14 cellular contexts compared by ENCODE assay signal in the genomic region with DNA sequence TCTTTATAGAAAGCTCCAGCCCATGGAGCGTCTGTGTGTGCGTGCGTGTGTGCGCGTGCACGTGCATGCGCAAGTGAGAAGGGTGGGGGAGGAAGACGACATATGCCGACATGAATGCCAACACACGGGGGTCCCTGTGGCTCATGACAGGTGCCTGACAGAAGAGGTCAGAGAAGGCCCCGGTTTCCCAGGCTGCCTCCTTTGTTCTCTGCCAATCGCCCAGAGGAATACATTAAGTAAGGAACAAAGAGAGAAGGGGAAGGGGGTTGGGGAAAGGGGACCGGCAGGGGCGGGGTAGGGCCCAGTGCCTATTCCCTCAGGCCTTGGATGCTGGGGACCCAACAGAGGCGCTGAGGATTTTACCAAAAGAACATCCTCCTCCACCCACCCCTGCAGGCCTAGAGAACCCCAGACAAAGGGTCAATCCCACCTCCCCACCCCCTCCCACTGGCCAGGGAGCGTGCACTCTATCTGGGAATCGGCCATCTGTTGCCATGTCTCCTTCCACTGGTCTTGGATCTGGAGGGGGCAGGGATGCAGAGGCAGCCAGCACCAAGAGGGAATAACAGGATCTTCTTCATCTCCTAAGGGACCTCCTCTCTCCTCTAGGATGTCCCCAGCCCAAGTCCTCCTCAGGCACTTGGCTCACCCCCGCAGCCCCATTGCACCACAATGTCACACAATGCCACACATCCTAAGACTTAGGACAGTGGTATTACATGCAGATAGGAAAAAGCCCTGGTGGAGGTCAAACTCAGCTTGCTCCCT. TPM values are rescaled to one million over a fixed set of nuclear protein-coding genes. Genes with fewer than 3 reads are reported as not detected.
DNase-seq lines count a peak whose midpoint lies in the region; ATAC-seq and TF ChIP-seq lines count a peak whose summit lies in the region.
"Had no signal": no experiment of that assay in that cellular context is flagged by ENCODE, and none has a peak within 500 bp of the region (broad histone marks: within the 10 kb centered on the region; RNA-seq: fewer than 3 reads in every experiment).

No MANE protein-coding gene starts in this region.

- H3K4me1 ChIP-seq in CD8-positive, alpha-beta memory T cell (ENCODE audit: insufficient read depth, low read length), result peaks cover 14% of the 10 kb centered on the region

- H3K36me3 ChIP-seq in CD8-positive, alpha-beta memory T cell (ENCODE audit: insufficient read depth, low read length), result no peaks in the 10 kb centered on the region

- no peaks in the 10 kb centered on the region for H3K9me3 Mint-ChIP-seq in CD8-positive, alpha-beta memory T cell
- no peaks in the 10 kb centered on the region for H3K9me3 Mint-ChIP-seq in IgD-negative memory B cell
- H3K9me3 Mint-ChIP-seq in effector memory CD8-positive, alpha-beta T cell, result no peaks in the 10 kb centered on the region
- no peaks in the 10 kb centered on the region for H3K9me3 Mint-ChIP-seq in neural crest cell
- H3K9me3 Mint-ChIP-seq: activated T-cell treated with anti-CD3 and anti-CD28 coated beads, Interleukin-2, amount 50 U/mL, for 72 hours had no signal

- H3K4me3 Mint-ChIP-seq in CD8-positive, alpha-beta memory T cell, result no peak overlapping the region
- H3K4me3 Mint-ChIP-seq in IgD-negative memory B cell, result peak overlapping the region in 1 of 4 donors; percentile 65
- no peak overlapping the region for H3K4me3 Mint-ChIP-seq in effector memory CD8-positive, alpha-beta T cell
- peak overlapping the region; percentile 84 for H3K4me3 Mint-ChIP-seq in neural crest cell
- H3K4me3 Mint-ChIP-seq: activated T-cell treated with anti-CD3 and anti-CD28 coated beads, Interleukin-2, amount 50 U/mL, for 72 hours had no signal

- CTCF ChIA-PET in CD8-positive, alpha-beta memory T cell (lab: Charles Lee), result interaction anchor here (0.9 to 14.0 kb wide), 2 partner anchors 9 to 44 kb away, joined by 7 to 496 read pairs; a partner anchor contains a TSS

- no peak overlapping the region for H3K27ac ChIP-seq in CD8-positive, alpha-beta memory T cell (ENCODE audit: low read depth, low read length)

- H3K4me3 ChIP-seq in CD8-positive, alpha-beta memory T cell (ENCODE audit: low read length), result no peak overlapping the region

- POLR2A ChIA-PET in CD8-positive, alpha-beta memory T cell (lab: Charles Lee), result interaction anchor here (0.6 to 1.2 kb wide), 3 partner anchors 17 to 39 kb away, joined by 3 to 4 read pairs (median 4); a partner anchor contains a TSS

- H3K4me1 Mint-ChIP-seq in CD8-positive, alpha-beta memory T cell, result peaks cover 25 to 44% (median 40%) of the 10 kb centered on the region in 3 donors
- H3K4me1 Mint-ChIP-seq in IgD-negative memory B cell (peaks cover 36 to 50% (median 46%) of the 10 kb centered on the region in 3 donors), neural crest cell (peaks cover 57% of the 10 kb centered on the region)
- H3K4me1 Mint-ChIP-seq in effector memory CD8-positive, alpha-beta T cell (ENCODE audit: low read depth in 2 of 2), result peaks cover 11 to 12% of the 10 kb centered on the region in 2 donors

- H3K27me3 ChIP-seq in CD8-positive, alpha-beta memory T cell (ENCODE audit: insufficient read depth, low read length, poor library complexity, severe bottlenecking), result no peaks in the 10 kb centered on the region

- no peaks in the 10 kb centered on the region for H3K9me3 ChIP-seq in CD8-positive, alpha-beta memory T cell (ENCODE audit: low read length)

- TF ChIP-seq CTCF in neural crest cell (conservative IDR thresholded peaks at IDR 0.05), result no peak
- TF ChIP-seq CTCF in omental fat pad (IDR thresholded peaks at IDR 0.05), result no peak

- no peak for ATAC-seq in effector memory CD8-positive, alpha-beta T cell (replicated peaks)
- no peak for ATAC-seq in omental fat pad (ENCODE audit: low FRiP score)
- no peak for ATAC-seq in HG03095 (IDR thresholded peaks at IDR 0.05; ENCODE audit: unreplicated experiment)
- ATAC-seq: activated T-cell treated with anti-CD3 and anti-CD28 coated beads, Interleukin-2, amount 50 U/mL, for 72 hours; HepG2; PC-3 had no signal

- no peaks in the 10 kb centered on the region for H3K27me3 Mint-ChIP-seq in CD8-positive, alpha-beta memory T cell
- peaks cover 3% of the 10 kb centered on the region for H3K27me3 Mint-ChIP-seq in IgD-negative memory B cell
- no peaks in the 10 kb centered on the region for H3K27me3 Mint-ChIP-seq in effector memory CD8-positive, alpha-beta T cell
- H3K27me3 Mint-ChIP-seq in neural crest cell (ENCODE audit: low read depth), result no peaks in the 10 kb centered on the region

- in situ Hi-C loops in ACHN (cut with HindIII; ENCODE audit: low pct_ligation_motif_present, low pct_unique_long_range_greater_than_20kb, low sequenced_read_pairs), result no loop called here

- no peak for DNase-seq in CD8-positive, alpha-beta memory T cell
- DNase-seq in effector memory CD8-positive, alpha-beta T cell, result no peak
- DNase-seq in neural crest cell (ENCODE audit: low read depth, low spot score) (peak; percentile 59), omental fat pad (ENCODE audit: low spot score) (no peak), ACHN (no peak)
- DNase-seq: activated T-cell treated with anti-CD3 and anti-CD28 coated beads, Interleukin-2, amount 50 U/mL, for 72 hours; dermis blood vessel endothelial cell; EL; NCI-H1048; NCI-H2171 treated with DMSO at 0.1 percent for 48 hours; PC-3 had no signal

- peaks cover 2 to 69% (median 23%) of the 10 kb centered on the region in 3 donors for H3K36me3 Mint-ChIP-seq in CD8-positive, alpha-beta memory T cell
- H3K36me3 Mint-ChIP-seq in IgD-negative memory B cell (peaks cover 25% of the 10 kb centered on the region), neural crest cell (ENCODE audit: low read depth) (peaks cover 22% of the 10 kb centered on the region)
- peaks cover 14% of the 10 kb centered on the region for H3K36me3 Mint-ChIP-seq in effector memory CD8-positive, alpha-beta T cell (ENCODE audit: insufficient read depth)

- H3K27ac Mint-ChIP-seq in CD8-positive, alpha-beta memory T cell, result peak overlapping the region in 6 of 8 donors; percentile 31 to 97 (median 86)
- H3K27ac Mint-ChIP-seq in IgD-negative memory B cell (peak overlapping the region in 2 of 3 donors; percentile 28 to 87), neural crest cell (ENCODE audit: unreplicated experiment) (peak overlapping the region; percentile 99)
- peak overlapping the region; percentile 77 to 90 for H3K27ac Mint-ChIP-seq in effector memory CD8-positive, alpha-beta T cell
- H3K27ac Mint-ChIP-seq: activated T-cell treated with anti-CD3 and anti-CD28 coated beads, Interleukin-2, amount 50 U/mL, for 72 hours had no signal

RNA-seq across cellular contexts. Expression of a gene that starts 39.4 kb away (rescaled TPM):
- 10 to 100 TPM; 19.4 to 19.6 TPM for total RNA-seq in CD8-positive, alpha-beta memory T cell
- polyA plus RNA-seq in CD8-positive, alpha-beta memory T cell, result 2.9 TPM
- polyA plus RNA-seq in IgD-negative memory B cell, result 8.1 TPM
- total RNA-seq in neural crest cell, result 70.5 and 71.7 TPM in 2 replicates
- total RNA-seq in omental fat pad, result 10 to 100 TPM; 17.2 to 42.4 (median 31.6) TPM

RNA-seq across cellular contexts. Expression of a gene that starts 43.6 kb away (rescaled TPM):
- 10 to 100 TPM; 80.4 to 82.7 TPM for total RNA-seq in CD8-positive, alpha-beta memory T cell
- polyA plus RNA-seq in CD8-positive, alpha-beta memory T cell, result 22.3 TPM
- 24.4 TPM for polyA plus RNA-seq in IgD-negative memory B cell
- total RNA-seq in neural crest cell (45.8 and 46.6 TPM in 2 replicates), omental fat pad (100 to 1,000 TPM in 2 of 4 donors, 10 to 100 TPM in 2; 62.3 to 238 (median 124) TPM)
